8 cellular contexts compared by ENCODE assay signal in genomic region chr3:160707187-160707789, GRCh38. TPM values are rescaled to one million over a fixed set of nuclear protein-coding genes. Genes with fewer than 3 reads are reported as not detected.
A peak's percentile ranks its signal among the peaks of the same experiment; 100 is the strongest.
DNase-seq lines count a peak whose midpoint lies in the region; ATAC-seq and TF ChIP-seq lines count a peak whose summit lies in the region.

No MANE protein-coding gene starts in this region.

- TF ChIP-seq CTCF in foreskin keratinocyte (conservative IDR thresholded peaks at IDR 0.05) (peak; percentile 76), parathyroid adenoma (IDR thresholded peaks at IDR 0.05) (peak; percentile 66)

- H3K27me3 ChIP-seq in foreskin keratinocyte (peaks cover 28% of the 10 kb centered on the region), parathyroid adenoma (ENCODE audit: control insufficient read depth, insufficient read depth, low read length) (no peaks in the 10 kb centered on the region)

- no peaks in the 10 kb centered on the region for H3K9me3 ChIP-seq in parathyroid adenoma (ENCODE audit: control insufficient read depth, low read length)

- peaks cover 7% of the 10 kb centered on the region for H3K4me1 ChIP-seq in foreskin keratinocyte
- no peaks in the 10 kb centered on the region for H3K4me1 ChIP-seq in parathyroid adenoma

- H3K4me2 ChIP-seq in parathyroid adenoma (ENCODE audit: low read length), result no peak overlapping the region

- no peaks in the 10 kb centered on the region for H3K36me3 ChIP-seq in parathyroid adenoma (ENCODE audit: control insufficient read depth, insufficient read depth, low read length)

- peak; percentile 13 for DNase-seq in stimulated activated CD4-positive, alpha-beta T cell treated with anti-CD3 and anti-CD28 coated beads, Interleukin-15, amount 100 ng/mL, for 24 hours
- DNase-seq in stimulated activated CD4-positive, alpha-beta T cell treated with anti-CD3 and anti-CD28 coated beads, Interleukin-4, amount 100 ng/mL, for 1 hour, result no peak
- DNase-seq in NCI-H2171 treated with DMSO at 0.1 percent for 48 hours (lab: John Stamatoyannopoulos, UW) (peak; percentile 75), foreskin keratinocyte (peak; percentile 5 to 39)
- peak; percentile 9 for DNase-seq in activated CD4-positive, alpha-beta T cell treated with anti-CD3 and anti-CD28 coated beads for 48 hours

- peaks cover 2% of the 10 kb centered on the region for H3K79me2 ChIP-seq in parathyroid adenoma

- ATAC-seq in HG02759 (IDR thresholded peaks at IDR 0.05; ENCODE audit: unreplicated experiment), result peak; percentile 59
- peak; percentile 76 for ATAC-seq in foreskin keratinocyte
- ATAC-seq in HG02588 (IDR thresholded peaks at IDR 0.05; ENCODE audit: unreplicated experiment), result no peak

- H3K27ac ChIP-seq in foreskin keratinocyte (no peak overlapping the region), parathyroid adenoma (no peak overlapping the region)

- H2AFZ ChIP-seq in parathyroid adenoma, result no peak overlapping the region

- no peak overlapping the region for H3K4me3 ChIP-seq in parathyroid adenoma (ENCODE audit: low read depth, low read length)

- no peak overlapping the region for H3K9ac ChIP-seq in parathyroid adenoma

RNA-seq across cellular contexts. Expression of gene ARL14, which starts 30.3 kb away (rescaled TPM):
- 0.39 and 0.44 TPM in 2 replicates for total RNA-seq in foreskin keratinocyte
- 0.28 and 0.36 TPM in 2 replicates for polyA plus RNA-seq in foreskin keratinocyte

RNA-seq across cellular contexts. Expression of gene PPM1L, which starts 48.7 kb away (rescaled TPM):
- 0.44 and 0.74 TPM in 2 replicates for total RNA-seq in foreskin keratinocyte
- polyA plus RNA-seq in foreskin keratinocyte, result 0.08 and 0.11 TPM in 2 replicates
